ENCODE assay signal across 9 cellular contexts in genomic region chr1:20358761-20359263, GRCh38.
DNase-seq lines count a peak whose midpoint lies in the region; ATAC-seq, FAIRE-seq and TF ChIP-seq lines count a peak whose summit lies in the region.
"Had no signal": no experiment of that assay in that cellular context is flagged by ENCODE, and none has a peak within 500 bp of the region (broad histone marks: within the 10 kb centered on the region; RNA-seq: fewer than 3 reads in every experiment).

No MANE protein-coding gene starts in this region.

- FAIRE-seq in pancreas (lab: Jason Lieb, UNC): no peak
- FAIRE-seq in D721Med (lab: Jason Lieb, UNC): no peak

- H3K9me3 ChIP-seq in endocrine pancreas (ENCODE audit: control insufficient read depth, low read length): no peaks in the 10 kb centered on the region
- no peaks in the 10 kb centered on the region for H3K9me3 ChIP-seq in pancreas

- 5 to 9% methylated on average over 12 of the region's 12 CpGs for WGBS in pancreas, 2 donors

- peak overlapping the region in 1 of 4 donors; percentile 53 for H3K27ac ChIP-seq in pancreas

- H3K4me1 ChIP-seq in endocrine pancreas (ENCODE audit: control insufficient read depth, insufficient read depth, low read length) (no peaks in the 10 kb centered on the region), pancreas (peaks cover 0 to 14% (median 14%) of the 10 kb centered on the region in 3 donors)

- H3K27me3 ChIP-seq in endocrine pancreas (ENCODE audit: control insufficient read depth, insufficient read depth, low read length) (no peaks in the 10 kb centered on the region), pancreas (no peaks in the 10 kb centered on the region)

- peak; percentile 96 to 99 (median 98) for ATAC-seq in pancreas
- no peak for ATAC-seq in GM21786 (IDR thresholded peaks at IDR 0.05; ENCODE audit: unreplicated experiment)

- H3K4me3 ChIP-seq in endocrine pancreas (ENCODE audit: control insufficient read depth, insufficient read depth, low read length) (peak overlapping the region; percentile 39), pancreas (peak overlapping the region in 1 of 4 donors; percentile 3)

- H3K9ac ChIP-seq in endocrine pancreas (ENCODE audit: control insufficient read depth, insufficient read depth, low read length): no peak overlapping the region

- H3K36me3 ChIP-seq in endocrine pancreas (ENCODE audit: control insufficient read depth, insufficient read depth, low read length) (no peaks in the 10 kb centered on the region), pancreas (no peaks in the 10 kb centered on the region)

- TF ChIP-seq CTCF in pancreas (IDR thresholded peaks at IDR 0.05): no peak
- no peak for TF ChIP-seq CTCF in D721Med (IDR thresholded peaks at IDR 0.05; ENCODE audit: insufficient read depth, missing control alignments)

- intact Hi-C loops in pancreas (cut with DNase I): no loop called here

- DNase-seq in Daoy (ENCODE audit: low read depth): peak; percentile 54
- peak; percentile 37 for DNase-seq in NCI-H2196 treated with DMSO at 0.1 percent for 48 hours (lab: John Stamatoyannopoulos, UW; ENCODE audit: unreplicated experiment)
- DNase-seq in pancreas: peak; percentile 79 to 93 (median 88)
- no peak for DNase-seq in inferior parietal cortex (ENCODE audit: extremely low spot score)
- DNase-seq in NOMO-1 treated with DMSO at 0.1 percent for 48 hours (lab: John Stamatoyannopoulos, UW; ENCODE audit: unreplicated experiment): no peak
- DNase-seq in D721Med (ENCODE audit: insufficient read length, low spot score): no peak
- DNase-seq: endodermal cell had no signal

Comparison
In these comparisons a context has a peak if more than half of its experiments do, and no peak if none do; other contexts are left out.
1. DNase-seq: peak in Daoy (single experiment), NCI-H2196 treated with DMSO at 0.1 percent for 48 hours (single experiment) and pancreas (6 of 6); none in inferior parietal cortex (single experiment), NOMO-1 treated with DMSO at 0.1 percent for 48 hours (single experiment) and D721Med (single experiment).